10 cellular contexts compared by ENCODE assay signal in the genomic region with DNA sequence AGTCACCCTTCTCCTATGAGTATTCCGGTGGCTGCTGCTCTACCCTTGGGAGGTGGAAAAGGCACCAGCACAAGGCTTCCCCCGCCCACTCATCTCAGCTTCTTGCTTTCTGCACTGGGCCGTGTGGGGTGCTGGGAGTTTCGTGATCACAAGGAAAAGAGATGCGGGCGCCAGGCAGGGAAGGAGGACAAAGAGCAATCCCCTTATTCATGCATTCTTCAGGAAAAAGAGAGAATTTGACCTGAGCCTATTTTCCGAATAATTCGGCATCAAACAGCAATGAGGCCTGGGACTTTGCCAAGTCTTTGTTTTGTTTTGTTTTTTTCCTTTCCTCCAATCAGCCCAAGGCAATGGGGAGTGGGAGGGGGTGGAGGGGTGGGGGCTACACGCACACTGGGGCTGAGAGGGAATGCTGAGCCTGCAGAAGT.
A peak's percentile ranks its signal among the peaks of the same experiment; 100 is the strongest.
DNase-seq lines count a peak whose midpoint lies in the region; ATAC-seq and TF ChIP-seq lines count a peak whose summit lies in the region.
"Had no signal": no experiment of that assay in that cellular context is flagged by ENCODE, and none has a peak within 500 bp of the region (broad histone marks: within the 10 kb centered on the region; RNA-seq: fewer than 3 reads in every experiment).

No MANE protein-coding gene starts in this region.

- H3K27ac ChIP-seq in tibial nerve, result peak overlapping the region; percentile 81 to 92 (median 90)

- peak; percentile 64 for DNase-seq in left cardiac atrium
- peak; percentile 8 for DNase-seq in neural crest cell (ENCODE audit: low read depth, low spot score)
- peak; percentile 59 to 68 for DNase-seq in tibial nerve (ENCODE audit: low spot score in 2 of 2)
- no peak for DNase-seq in NCI-H524 treated with DMSO at 0.1 percent for 48 hours (lab: John Stamatoyannopoulos, UW)
- no peak for DNase-seq in activated T-cell treated with anti-CD3 and anti-CD28 coated beads, Interleukin-2, amount 50 U/mL, for 4 hours
- DNase-seq: activated naive CD8-positive, alpha-beta T cell treated with anti-CD3 and anti-CD28 coated beads, Interleukin-2, amount 10 ng/mL, durations not matched to agents 7 days and 5 days; SIG-M5 had no signal

- peaks cover 3% of the 10 kb centered on the region for H3K27me3 Mint-ChIP-seq in brain
- no peaks in the 10 kb centered on the region for H3K27me3 Mint-ChIP-seq in neural crest cell (ENCODE audit: low read depth)
- no peaks in the 10 kb centered on the region for H3K27me3 Mint-ChIP-seq in activated T-cell treated with anti-CD3 and anti-CD28 coated beads, Interleukin-2, amount 50 U/mL, for 4 hours (ENCODE audit: low read depth)
- H3K27me3 Mint-ChIP-seq: activated naive CD8-positive, alpha-beta T cell treated with anti-CD3 and anti-CD28 coated beads, Interleukin-2, amount 10 ng/mL, durations not matched to agents 7 days and 5 days had no signal

- peak overlapping the region in 1 of 5 experiments; percentile 9 for H3K4me3 Mint-ChIP-seq in brain
- H3K4me3 Mint-ChIP-seq in neural crest cell, result peak overlapping the region; percentile 45
- H3K4me3 Mint-ChIP-seq in activated T-cell treated with anti-CD3 and anti-CD28 coated beads, Interleukin-2, amount 50 U/mL, for 4 hours, result no peak overlapping the region
- H3K4me3 Mint-ChIP-seq: activated naive CD8-positive, alpha-beta T cell treated with anti-CD3 and anti-CD28 coated beads, Interleukin-2, amount 10 ng/mL, durations not matched to agents 7 days and 5 days had no signal

- peaks cover 0 to 3% (median 0%) of the 10 kb centered on the region in 5 experiments for H3K9me3 Mint-ChIP-seq in brain
- H3K9me3 Mint-ChIP-seq in neural crest cell, result no peaks in the 10 kb centered on the region
- H3K9me3 Mint-ChIP-seq in activated T-cell treated with anti-CD3 and anti-CD28 coated beads, Interleukin-2, amount 50 U/mL, for 4 hours, result no peaks in the 10 kb centered on the region
- H3K9me3 Mint-ChIP-seq: activated naive CD8-positive, alpha-beta T cell treated with anti-CD3 and anti-CD28 coated beads, Interleukin-2, amount 10 ng/mL, durations not matched to agents 7 days and 5 days had no signal

- H3K4me3 ChIP-seq in tibial nerve, result peak overlapping the region; percentile 7 to 28 (median 14)

- intact Hi-C loops in left cardiac atrium (cut with DNase I), result loop anchor here in 1 of 2 donors (5.0 kb wide), 2 partner anchors 305 to 905 kb away; a partner anchor contains a TSS

- H3K36me3 ChIP-seq in tibial nerve, result no peaks in the 10 kb centered on the region

- H3K9me3 ChIP-seq in tibial nerve, result no peaks in the 10 kb centered on the region

- no peak for TF ChIP-seq POLR2A in tibial nerve (IDR thresholded peaks at IDR 0.05)

- 12 to 35% methylated on average over 9 of the region's 9 CpGs for WGBS in tibial nerve, 2 donors

- H3K27ac Mint-ChIP-seq in brain, result peak overlapping the region; percentile 55 to 93 (median 67)
- H3K27ac Mint-ChIP-seq in neural crest cell (ENCODE audit: unreplicated experiment), result peak overlapping the region; percentile 52
- H3K27ac Mint-ChIP-seq: activated naive CD8-positive, alpha-beta T cell treated with anti-CD3 and anti-CD28 coated beads, Interleukin-2, amount 10 ng/mL, durations not matched to agents 7 days and 5 days had no signal

- H3K27me3 ChIP-seq in tibial nerve, result no peaks in the 10 kb centered on the region

- H3K4me1 Mint-ChIP-seq in brain (peaks cover 33% of the 10 kb centered on the region), neural crest cell (peaks cover 29% of the 10 kb centered on the region)
- peaks cover 14% of the 10 kb centered on the region for H3K4me1 Mint-ChIP-seq in activated T-cell treated with anti-CD3 and anti-CD28 coated beads, Interleukin-2, amount 50 U/mL, for 4 hours (ENCODE audit: low read depth)

- no peak for TF ChIP-seq CTCF in brain (conservative IDR thresholded peaks at IDR 0.05)
- no peak for TF ChIP-seq CTCF in neural crest cell (conservative IDR thresholded peaks at IDR 0.05)
- TF ChIP-seq CTCF in tibial nerve (IDR thresholded peaks at IDR 0.05), result no peak

- peak; percentile 58 to 60 for ATAC-seq in left cardiac atrium
- no peak for ATAC-seq in activated T-cell treated with anti-CD3 and anti-CD28 coated beads, Interleukin-2, amount 50 U/mL, for 4 hours
- no peak for ATAC-seq in GM21515 (IDR thresholded peaks at IDR 0.05; ENCODE audit: unreplicated experiment)
- no peak for ATAC-seq in GM18909 (IDR thresholded peaks at IDR 0.05; ENCODE audit: poor library complexity, unreplicated experiment)

- H3K36me3 Mint-ChIP-seq in brain, result no peaks in the 10 kb centered on the region
- H3K36me3 Mint-ChIP-seq in neural crest cell (ENCODE audit: low read depth), result no peaks in the 10 kb centered on the region
- no peaks in the 10 kb centered on the region for H3K36me3 Mint-ChIP-seq in activated T-cell treated with anti-CD3 and anti-CD28 coated beads, Interleukin-2, amount 50 U/mL, for 4 hours (ENCODE audit: insufficient read depth)
- H3K36me3 Mint-ChIP-seq: activated naive CD8-positive, alpha-beta T cell treated with anti-CD3 and anti-CD28 coated beads, Interleukin-2, amount 10 ng/mL, durations not matched to agents 7 days and 5 days had no signal

- H3K4me1 ChIP-seq in tibial nerve, result peaks cover 6 to 46% (median 26%) of the 10 kb centered on the region in 4 donors

- TF ChIP-seq EP300 in tibial nerve (IDR thresholded peaks at IDR 0.05), result no peak

Comparison
In these comparisons a context has a peak if more than half of its experiments do, and no peak if none do; other contexts are left out.
1. ATAC-seq: peak in left cardiac atrium (2 of 2); none in activated T-cell treated with anti-CD3 and anti-CD28 coated beads, Interleukin-2, amount 50 U/mL, for 4 hours (0 of 2), GM21515 (single experiment) and GM18909 (single experiment).
2. DNase-seq: peak in left cardiac atrium (single experiment), neural crest cell (single experiment) and tibial nerve (2 of 2); none in NCI-H524 treated with DMSO at 0.1 percent for 48 hours (single experiment) and activated T-cell treated with anti-CD3 and anti-CD28 coated beads, Interleukin-2, amount 50 U/mL, for 4 hours (single experiment).